ENCODE assay signal across 8 cellular contexts in the genomic region with DNA sequence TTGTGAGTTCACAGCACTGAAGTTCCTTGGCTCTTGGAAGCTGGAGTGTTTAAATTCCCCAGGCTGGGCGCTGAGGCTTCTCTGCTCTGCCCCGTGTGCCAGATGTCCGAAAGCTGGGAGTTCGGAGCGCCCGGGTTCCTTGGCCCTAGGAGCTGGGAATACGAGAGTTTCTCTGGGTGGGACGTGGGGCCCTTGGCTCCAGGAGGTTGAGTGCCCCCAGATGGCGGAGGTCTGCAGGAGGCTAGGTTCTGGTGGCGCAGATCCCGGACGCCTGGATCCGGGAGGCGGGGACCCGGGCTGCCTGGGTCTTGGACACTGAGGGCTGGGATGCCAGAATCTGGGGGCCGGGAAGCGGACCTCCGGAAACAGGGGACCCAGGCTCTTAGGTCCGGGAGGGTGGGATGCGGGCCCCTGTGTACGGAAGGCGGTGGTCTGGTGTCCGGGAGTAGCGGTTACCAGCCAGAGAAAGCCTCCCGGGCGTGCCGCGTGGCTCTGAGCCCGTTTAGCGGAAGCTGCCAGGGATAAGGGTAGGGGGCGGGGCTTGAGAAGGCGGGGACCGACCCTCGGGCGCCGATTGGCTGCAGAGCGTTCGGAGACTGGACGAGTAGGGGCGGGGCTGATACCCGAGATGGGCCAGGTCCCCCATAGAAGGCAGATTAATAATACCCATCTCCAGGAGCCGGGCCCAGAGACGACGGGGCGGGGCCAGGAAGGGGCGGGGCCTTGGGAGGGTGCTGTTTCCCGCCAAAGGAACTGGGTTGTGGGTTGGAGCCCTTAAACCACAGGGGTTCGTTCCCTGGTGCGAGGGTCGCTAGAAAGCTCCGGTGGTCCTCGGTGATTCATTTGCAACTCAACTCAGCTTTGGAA. TPM values are rescaled to one million over a fixed set of nuclear protein-coding genes. Genes with fewer than 3 reads are reported as not detected.
DNase-seq lines count a peak whose midpoint lies in the region; ATAC-seq, FAIRE-seq and TF ChIP-seq lines count a peak whose summit lies in the region.

Gene SLC1A5 (minus strand): TSS at position 494 of the 867 bp plus-strand sequence. CDS start 629 bp downstream, outside the sequence.

- H3K27me3 Mint-ChIP-seq in astrocyte (ENCODE audit: low read depth, unreplicated experiment) = no peaks in the 10 kb centered on the region

- peaks cover 8% of the 10 kb centered on the region for H3K36me3 Mint-ChIP-seq in astrocyte (ENCODE audit: low read depth, unreplicated experiment)

- no peaks in the 10 kb centered on the region for H3K9me3 Mint-ChIP-seq in astrocyte (ENCODE audit: unreplicated experiment)

- no peaks in the 10 kb centered on the region for H3K9me3 ChIP-seq in astrocyte (ENCODE audit: insufficient read depth, low read depth, low read length)

- peak within 1 kb of the TSS; percentile 33 for H2AFZ ChIP-seq in astrocyte (ENCODE audit: low read depth, low read length)

- peak within 1 kb of the TSS; percentile 90 for H3K4me2 ChIP-seq in astrocyte (ENCODE audit: low read length)

- peak; percentile 100 for TF ChIP-seq POLR2A in GM18505 (IDR thresholded peaks at IDR 0.05; ENCODE audit: borderline replicate concordance, extremely low read depth, insufficient read depth, insufficient read length)

- H3K27ac ChIP-seq in astrocyte (ENCODE audit: low read depth, low read length) = peak within 1 kb of the TSS; percentile 74

- TF ChIP-seq CTCF in astrocyte (IDR thresholded peaks at IDR 0.05; ENCODE audit: insufficient read depth, low read depth, low read length) = no peak
- TF ChIP-seq CTCF in retinal pigment epithelial cell (conservative IDR thresholded peaks at IDR 0.05; ENCODE audit: low read depth, low read length) = no peak

- ATAC-seq in GM18505 (IDR thresholded peaks at IDR 0.05; ENCODE audit: unreplicated experiment) = peak; percentile 57
- ATAC-seq in HG02981 (IDR thresholded peaks at IDR 0.05; ENCODE audit: unreplicated experiment) = peak; percentile 63

- peak within 1 kb of the TSS; percentile 88 for H3K27ac Mint-ChIP-seq in astrocyte (ENCODE audit: unreplicated experiment)

- H4K20me1 ChIP-seq in astrocyte (ENCODE audit: insufficient read depth, low read length) = peaks cover 35% of the 10 kb centered on the region

- no peaks in the 10 kb centered on the region for H3K27me3 ChIP-seq in astrocyte (ENCODE audit: insufficient read depth, low read length)

- peaks cover 51% of the 10 kb centered on the region for H3K79me2 ChIP-seq in astrocyte (ENCODE audit: insufficient read depth, low read length)

- peak within 1 kb of the TSS; percentile 77 for H3K4me3 ChIP-seq in astrocyte (ENCODE audit: insufficient read depth, low read depth, low read length)
- H3K4me3 ChIP-seq in retinal pigment epithelial cell (ENCODE audit: low read length) = peak within 1 kb of the TSS; percentile 70

- peaks cover 34% of the 10 kb centered on the region for H3K4me1 ChIP-seq in astrocyte (ENCODE audit: insufficient read depth, low read length)

- H3K4me1 Mint-ChIP-seq in astrocyte (ENCODE audit: low read depth, unreplicated experiment) = peaks cover 16% of the 10 kb centered on the region

- no peaks in the 10 kb centered on the region for H3K36me3 ChIP-seq in astrocyte (ENCODE audit: insufficient read depth, low read length)

- peak within 1 kb of the TSS; percentile 97 for H3K4me3 Mint-ChIP-seq in astrocyte (ENCODE audit: unreplicated experiment)

- H3K9ac ChIP-seq in astrocyte (ENCODE audit: low read length) = peak within 1 kb of the TSS; percentile 86

- FAIRE-seq in astrocyte (lab: Jason Lieb, UNC) = no peak

- DNase-seq in NCI-H2081 treated with DMSO at 0.1 percent for 48 hours (lab: John Stamatoyannopoulos, UW) (peak; percentile 60), T-helper 9 cell (peak; percentile 94), astrocyte (ENCODE audit: low read depth) (peak; percentile 86), hippocampal formation (lab: John Stamatoyannopoulos, UW) (peak; percentile 23 to 79), retinal pigment epithelial cell (ENCODE audit: low read depth) (peak; percentile 73), cerebellar nuclear complex (lab: John Stamatoyannopoulos, UW) (no peak)

RNA-seq across cellular contexts. Expression of gene SLC1A5, which starts in this region (rescaled TPM):
- total RNA-seq in astrocyte = 233 and 270 TPM in 2 replicates

Comparison
In these comparisons a context has a peak if more than half of its experiments do, and no peak if none do; other contexts are left out.
1. DNase-seq: peak in NCI-H2081 treated with DMSO at 0.1 percent for 48 hours (single experiment), T-helper 9 cell (single experiment), astrocyte (single experiment), hippocampal formation (2 of 2) and retinal pigment epithelial cell (single experiment); none in cerebellar nuclear complex (0 of 2).